ENCODE assay signal across 1 cellular context in genomic region chr15:48566669-48567068, GRCh38.
TF ChIP-seq lines count a peak whose summit lies in the region.

No MANE protein-coding gene starts in this region.

TF ChIP-seq in A549, 52 proteins besides CTCF, POLR2A, EP300 and RAD21 (continued from another document):
- TF ChIP-seq KDM1A (IDR thresholded peaks at IDR 0.05; ENCODE audit: low read depth), result no peak
- no peak for TF ChIP-seq MAX (IDR thresholded peaks at IDR 0.05)
- TF ChIP-seq JUNB (IDR thresholded peaks at IDR 0.05), result no peak
- TF ChIP-seq TP53 (CRISPR knock-in tag; IDR thresholded peaks at IDR 0.05), result no peak
- no peak for TF ChIP-seq CBX2 (IDR thresholded peaks at IDR 0.05; ENCODE audit: borderline replicate concordance, low read depth)
- no peak for TF ChIP-seq ZFP36 (IDR thresholded peaks at IDR 0.05; ENCODE audit: borderline replicate concordance, partially characterized antibody)
- no peak for TF ChIP-seq ZNF302 (CRISPR knock-in tag; IDR thresholded peaks at IDR 0.05)
- TF ChIP-seq ELK1 (IDR thresholded peaks at IDR 0.05; ENCODE audit: low read depth, low read length), result no peak
- TF ChIP-seq HEYL (CRISPR knock-in tag; IDR thresholded peaks at IDR 0.05), result no peak
